Comparison of ENCODE assay signal across 19 cellular contexts in the genomic region with DNA sequence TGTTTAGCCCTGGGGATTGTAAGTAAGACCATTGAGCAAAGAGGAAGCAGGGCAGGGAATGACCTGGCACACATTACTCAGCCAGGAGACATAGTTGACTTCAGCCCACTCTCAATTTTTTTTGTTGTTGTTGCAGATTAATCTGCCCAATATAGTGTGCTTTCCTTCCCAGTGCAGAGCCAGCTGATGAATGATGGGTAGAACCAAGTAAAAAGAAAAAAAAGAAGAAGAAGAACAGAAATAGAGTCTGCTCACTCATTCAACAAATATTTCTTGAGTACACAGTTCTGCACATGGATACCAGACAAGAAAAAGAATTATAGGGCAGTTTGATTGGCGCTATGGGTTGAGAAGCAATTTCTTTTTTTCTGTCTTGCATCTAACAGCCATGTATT.
DNase-seq lines count a peak whose midpoint lies in the region; ATAC-seq, FAIRE-seq and TF ChIP-seq lines count a peak whose summit lies in the region.
"Had no signal": no experiment of that assay in that cellular context is flagged by ENCODE, and none has a peak within 500 bp of the region (broad histone marks: within the 10 kb centered on the region; RNA-seq: fewer than 3 reads in every experiment).

No MANE protein-coding gene starts in this region.

- TF ChIP-seq CTCF in type B pancreatic cell (conservative IDR thresholded peaks at IDR 0.05), result no peak

- H3K9me3 Mint-ChIP-seq in activated T-cell treated with anti-CD3 and anti-CD28 coated beads, Interleukin-2, amount 50 U/mL, for 72 hours, result peaks cover 3% of the 10 kb centered on the region in 2 donors
- peaks cover 7% of the 10 kb centered on the region for H3K9me3 Mint-ChIP-seq in activated naive CD8-positive, alpha-beta T cell treated with anti-CD3 and anti-CD28 coated beads, Interleukin-2, amount 50 U/mL, for 24 hours
- peaks cover 5% of the 10 kb centered on the region for H3K9me3 Mint-ChIP-seq in type B pancreatic cell
- H3K9me3 Mint-ChIP-seq: dendritic cell treated with granulocyte-macrophage colony-stimulating factor and Interleukin-4, amounts not matched to agents 40 ng/mL and 50 ng/mL, for 4 days; neural crest cell had no signal

- DNase-seq in activated T-cell treated with anti-CD3 and anti-CD28 coated beads, Interleukin-2, amount 50 U/mL, for 72 hours, result no peak
- no peak for DNase-seq in activated T-cell treated with anti-CD3 and anti-CD28 coated beads, Interleukin-2, amount 50 U/mL, for 48 hours
- DNase-seq in activated naive CD8-positive, alpha-beta T cell treated with anti-CD3 and anti-CD28 coated beads, Interleukin-2, amount 50 U/mL, for 24 hours, result no peak
- DNase-seq in type B pancreatic cell (ENCODE audit: extremely low spot score, unreplicated experiment) (no peak), NCI-H446 treated with DMSO at 0.1 percent for 48 hours (lab: John Stamatoyannopoulos, UW) (no peak), HTR-8/SVneo (ENCODE audit: insufficient read length, low spot score) (no peak), DMS79 treated with DMSO at 0.1 percent for 48 hours (lab: John Stamatoyannopoulos, UW) (no peak)
- DNase-seq: activated effector memory CD4-positive, alpha-beta T cell treated with anti-CD3 and anti-CD28 coated beads, Interleukin-2, amount 50 U/mL, for 16 hours; NCI-H1436 treated with DMSO at 0.1 percent for 48 hours; NCI-H774; SHP77; small intestine; uterus had no signal

- H3K4me1 Mint-ChIP-seq in activated T-cell treated with anti-CD3 and anti-CD28 coated beads, Interleukin-2, amount 50 U/mL, for 72 hours (ENCODE audit: low read depth), result peaks cover 97% of the 10 kb centered on the region
- peaks cover 99% of the 10 kb centered on the region for H3K4me1 Mint-ChIP-seq in activated naive CD8-positive, alpha-beta T cell treated with anti-CD3 and anti-CD28 coated beads, Interleukin-2, amount 50 U/mL, for 24 hours
- H3K4me1 Mint-ChIP-seq in type B pancreatic cell (ENCODE audit: unreplicated experiment), result peaks cover 75% of the 10 kb centered on the region

- FAIRE-seq in islet of Langerhans (lab: Jason Lieb, UNC) (peak; percentile 49), HTR-8/SVneo (lab: Jason Lieb, UNC) (no peak)
- FAIRE-seq: GM18507, HepG2, small intestine had no signal

- H3K36me3 Mint-ChIP-seq in activated T-cell treated with anti-CD3 and anti-CD28 coated beads, Interleukin-2, amount 50 U/mL, for 72 hours (ENCODE audit: insufficient read depth in 2 of 2), result peaks cover 9 to 18% of the 10 kb centered on the region in 2 donors
- H3K36me3 Mint-ChIP-seq in activated naive CD8-positive, alpha-beta T cell treated with anti-CD3 and anti-CD28 coated beads, Interleukin-2, amount 50 U/mL, for 24 hours (ENCODE audit: low read depth), result peaks cover 30% of the 10 kb centered on the region
- no peaks in the 10 kb centered on the region for H3K36me3 Mint-ChIP-seq in type B pancreatic cell

- peak overlapping the region; percentile 54 for H3K27ac Mint-ChIP-seq in activated T-cell treated with anti-CD3 and anti-CD28 coated beads, Interleukin-2, amount 50 U/mL, for 72 hours
- H3K27ac Mint-ChIP-seq in activated naive CD8-positive, alpha-beta T cell treated with anti-CD3 and anti-CD28 coated beads, Interleukin-2, amount 50 U/mL, for 24 hours, result peak overlapping the region; percentile 98
- H3K27ac Mint-ChIP-seq in type B pancreatic cell, result no peak overlapping the region
- H3K27ac Mint-ChIP-seq: dendritic cell treated with granulocyte-macrophage colony-stimulating factor and Interleukin-4, amounts not matched to agents 40 ng/mL and 50 ng/mL, for 4 days had no signal

- H3K4me3 Mint-ChIP-seq in activated T-cell treated with anti-CD3 and anti-CD28 coated beads, Interleukin-2, amount 50 U/mL, for 72 hours, result peak overlapping the region; percentile 25 to 43
- H3K4me3 Mint-ChIP-seq in activated naive CD8-positive, alpha-beta T cell treated with anti-CD3 and anti-CD28 coated beads, Interleukin-2, amount 50 U/mL, for 24 hours, result no peak overlapping the region
- peak overlapping the region; percentile 8 for H3K4me3 Mint-ChIP-seq in type B pancreatic cell
- H3K4me3 Mint-ChIP-seq: dendritic cell treated with granulocyte-macrophage colony-stimulating factor and Interleukin-4, amounts not matched to agents 40 ng/mL and 50 ng/mL, for 4 days; neural crest cell had no signal

- no peak for ATAC-seq in activated T-cell treated with anti-CD3 and anti-CD28 coated beads, Interleukin-2, amount 50 U/mL, for 72 hours (replicated peaks in 1 of 2)
- no peak for ATAC-seq in activated naive CD8-positive, alpha-beta T cell treated with anti-CD3 and anti-CD28 coated beads, Interleukin-2, amount 50 U/mL, for 24 hours
- ATAC-seq: gastroesophageal sphincter, HepG2 had no signal

- H3K27me3 Mint-ChIP-seq in activated T-cell treated with anti-CD3 and anti-CD28 coated beads, Interleukin-2, amount 50 U/mL, for 72 hours (ENCODE audit: low read depth), result no peaks in the 10 kb centered on the region
- H3K27me3 Mint-ChIP-seq in activated naive CD8-positive, alpha-beta T cell treated with anti-CD3 and anti-CD28 coated beads, Interleukin-2, amount 50 U/mL, for 24 hours, result no peaks in the 10 kb centered on the region
- peaks cover 11% of the 10 kb centered on the region for H3K27me3 Mint-ChIP-seq in type B pancreatic cell
